8 cellular contexts compared by ENCODE assay signal in the genomic region with DNA sequence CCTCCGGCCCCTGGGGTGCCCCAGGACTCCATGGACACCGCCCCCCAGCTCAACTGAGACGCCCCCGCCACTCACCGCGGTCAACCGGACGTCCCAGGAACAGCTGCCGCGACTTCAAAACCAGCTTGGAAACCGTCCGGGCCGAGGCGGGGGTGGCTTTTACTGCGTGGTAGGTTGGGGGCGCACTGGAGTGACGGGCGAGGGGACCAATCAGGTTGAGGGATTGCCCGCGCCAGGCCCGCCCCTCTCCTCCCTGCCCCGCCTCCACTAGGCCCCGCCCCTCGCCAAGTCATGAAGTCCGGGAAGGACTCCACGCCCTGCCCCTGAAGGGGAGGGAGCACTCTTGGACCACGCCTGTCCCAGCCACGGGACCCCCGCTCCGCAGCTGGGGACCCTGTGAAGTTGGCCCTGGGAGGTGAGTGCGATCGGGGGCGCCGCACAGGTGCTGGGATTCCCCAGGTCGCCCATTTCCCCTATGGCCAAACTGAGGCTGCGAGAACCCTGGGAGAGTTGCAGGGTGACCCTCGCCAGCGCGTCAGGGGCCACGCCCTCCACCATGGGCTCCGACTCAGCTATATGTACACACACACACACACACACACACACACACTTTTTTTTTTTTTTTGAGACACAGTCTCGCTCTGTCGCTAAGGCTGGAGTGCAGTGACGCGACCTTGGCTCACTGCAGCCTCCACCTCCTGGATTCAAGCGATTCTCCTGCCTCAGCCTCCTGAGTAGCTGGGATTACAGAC. TPM values are rescaled to one million over a fixed set of nuclear protein-coding genes. Genes with fewer than 3 reads are reported as not detected.
DNase-seq lines count a peak whose midpoint lies in the region; ATAC-seq and TF ChIP-seq lines count a peak whose summit lies in the region.

A gene with protein sequence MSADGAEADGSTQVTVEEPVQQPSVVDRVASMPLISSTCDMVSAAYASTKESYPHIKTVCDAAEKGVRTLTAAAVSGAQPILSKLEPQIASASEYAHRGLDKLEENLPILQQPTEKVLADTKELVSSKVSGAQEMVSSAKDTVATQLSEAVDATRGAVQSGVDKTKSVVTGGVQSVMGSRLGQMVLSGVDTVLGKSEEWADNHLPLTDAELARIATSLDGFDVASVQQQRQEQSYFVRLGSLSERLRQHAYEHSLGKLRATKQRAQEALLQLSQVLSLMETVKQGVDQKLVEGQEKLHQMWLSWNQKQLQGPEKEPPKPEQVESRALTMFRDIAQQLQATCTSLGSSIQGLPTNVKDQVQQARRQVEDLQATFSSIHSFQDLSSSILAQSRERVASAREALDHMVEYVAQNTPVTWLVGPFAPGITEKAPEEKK (minus strand): TSS at position 134 of the 752 bp plus-strand sequence. CDS start 6,273 bp downstream, outside the sequence.

- intact Hi-C loops in natural killer cell (cut with micrococcal nuclease), result no loop called here

- H3K9ac ChIP-seq in BLaER1, result peak within 1 kb of the TSS; percentile 91

- H3K9me3 Mint-ChIP-seq in activated T-helper 17 cell treated with anti-CD3 and anti-CD28 coated beads, Interleukin-2, amount 50 U/mL, for 72 hours, result no peaks in the 10 kb centered on the region
- H3K9me3 Mint-ChIP-seq in natural killer cell, result no peaks in the 10 kb centered on the region
- no peaks in the 10 kb centered on the region for H3K9me3 Mint-ChIP-seq in stimulated activated naive B cell treated with anti-CD40 and anti-IgM and Interleukin-4, amounts not matched to agents 10 μg/mL and 1 μg/mL and 100 μg/mL, for 72 hours

- peaks cover 2% of the 10 kb centered on the region for H3K27me3 Mint-ChIP-seq in activated T-helper 17 cell treated with anti-CD3 and anti-CD28 coated beads, Interleukin-2, amount 50 U/mL, for 72 hours
- H3K27me3 Mint-ChIP-seq in natural killer cell (ENCODE audit: low read depth in 2 of 2), result no peaks in the 10 kb centered on the region
- no peaks in the 10 kb centered on the region for H3K27me3 Mint-ChIP-seq in stimulated activated naive B cell treated with anti-CD40 and anti-IgM and Interleukin-4, amounts not matched to agents 10 μg/mL and 1 μg/mL and 100 μg/mL, for 72 hours

- peak; percentile 94 for DNase-seq in RWPE2 (ENCODE audit: low spot score)
- peak; percentile 94 for DNase-seq in fibroblast of mammary gland (ENCODE audit: low read depth)
- peak; percentile 89 for DNase-seq in natural killer cell
- DNase-seq in stimulated activated naive B cell treated with anti-CD40 and anti-IgM and Interleukin-4, amounts not matched to agents 10 μg/mL and 1 μg/mL and 100 μg/mL, for 72 hours, result peak; percentile 86

- TF ChIP-seq CTCF in RWPE2 (IDR thresholded peaks at IDR 0.05; ENCODE audit: poor library complexity, severe bottlenecking), result no peak
- TF ChIP-seq CTCF in fibroblast of mammary gland (conservative IDR thresholded peaks at IDR 0.05; ENCODE audit: control insufficient read depth, insufficient read depth, low read depth, low read length), result no peak
- TF ChIP-seq CTCF in natural killer cell (IDR thresholded peaks at IDR 0.05), result no peak

- peak within 1 kb of the TSS; percentile 85 for H3K27ac ChIP-seq in BLaER1
- peak within 1 kb of the TSS; percentile 87 for H3K27ac ChIP-seq in RWPE2 (ENCODE audit: poor library complexity, severe bottlenecking)

- H3K4me1 Mint-ChIP-seq in activated T-helper 17 cell treated with anti-CD3 and anti-CD28 coated beads, Interleukin-2, amount 50 U/mL, for 72 hours, result peaks cover 10% of the 10 kb centered on the region
- H3K4me1 Mint-ChIP-seq in natural killer cell, result peaks cover 6 to 11% of the 10 kb centered on the region in 2 donors
- H3K4me1 Mint-ChIP-seq in stimulated activated naive B cell treated with anti-CD40 and anti-IgM and Interleukin-4, amounts not matched to agents 10 μg/mL and 1 μg/mL and 100 μg/mL, for 72 hours, result peaks cover 19 to 39% of the 10 kb centered on the region in 2 donors

- H3K9me3 ChIP-seq in BLaER1 (no peaks in the 10 kb centered on the region), RWPE2 (ENCODE audit: severe bottlenecking) (no peaks in the 10 kb centered on the region)

- H3K36me3 Mint-ChIP-seq in activated T-helper 17 cell treated with anti-CD3 and anti-CD28 coated beads, Interleukin-2, amount 50 U/mL, for 72 hours (ENCODE audit: low read depth), result no peaks in the 10 kb centered on the region
- H3K36me3 Mint-ChIP-seq in natural killer cell, result no peaks in the 10 kb centered on the region
- peaks cover 3 to 11% of the 10 kb centered on the region in 2 donors for H3K36me3 Mint-ChIP-seq in stimulated activated naive B cell treated with anti-CD40 and anti-IgM and Interleukin-4, amounts not matched to agents 10 μg/mL and 1 μg/mL and 100 μg/mL, for 72 hours

- H3K4me3 ChIP-seq in BLaER1 (peak within 1 kb of the TSS; percentile 86), RWPE2 (ENCODE audit: severe bottlenecking) (peak within 1 kb of the TSS; percentile 54), fibroblast of mammary gland (ENCODE audit: control insufficient read depth, low read depth, low read length) (peak within 1 kb of the TSS; percentile 73)

- H3K27me3 ChIP-seq in BLaER1, result no peaks in the 10 kb centered on the region
- no peaks in the 10 kb centered on the region for H3K27me3 ChIP-seq in RWPE2 (ENCODE audit: insufficient read depth, poor library complexity, severe bottlenecking)

- ATAC-seq in GM19043 (IDR thresholded peaks at IDR 0.05; ENCODE audit: low read depth, unreplicated experiment) (peak; percentile 58), HG03520 (IDR thresholded peaks at IDR 0.05; ENCODE audit: unreplicated experiment) (peak; percentile 55), RWPE2 (ENCODE audit: low read depth) (peak; percentile 82), natural killer cell (peak; percentile 95 to 97 (median 96))
- peak; percentile 92 for ATAC-seq in activated T-helper 17 cell treated with anti-CD3 and anti-CD28 coated beads, Interleukin-2, amount 50 U/mL, for 72 hours (replicated peaks)
- ATAC-seq in stimulated activated naive B cell treated with anti-CD40 and anti-IgM and Interleukin-4, amounts not matched to agents 10 μg/mL and 1 μg/mL and 100 μg/mL, for 72 hours (replicated peaks), result peak; percentile 85 to 90

- peak within 1 kb of the TSS; percentile 81 for H3K4me3 Mint-ChIP-seq in activated T-helper 17 cell treated with anti-CD3 and anti-CD28 coated beads, Interleukin-2, amount 50 U/mL, for 72 hours
- peak within 1 kb of the TSS; percentile 81 for H3K4me3 Mint-ChIP-seq in natural killer cell
- peak within 1 kb of the TSS; percentile 85 to 89 for H3K4me3 Mint-ChIP-seq in stimulated activated naive B cell treated with anti-CD40 and anti-IgM and Interleukin-4, amounts not matched to agents 10 μg/mL and 1 μg/mL and 100 μg/mL, for 72 hours

- peak within 1 kb of the TSS; percentile 95 for H3K4me2 ChIP-seq in BLaER1

- peaks cover 34% of the 10 kb centered on the region for H4K20me1 ChIP-seq in BLaER1

- peaks cover 9% of the 10 kb centered on the region for H3K36me3 ChIP-seq in BLaER1
- H3K36me3 ChIP-seq in RWPE2 (ENCODE audit: low read depth), result peaks cover 11% of the 10 kb centered on the region; the same call in 1 of the 2 replicates

- H3K27ac Mint-ChIP-seq in activated T-helper 17 cell treated with anti-CD3 and anti-CD28 coated beads, Interleukin-2, amount 50 U/mL, for 72 hours, result peak within 1 kb of the TSS; percentile 44
- H3K27ac Mint-ChIP-seq in natural killer cell, result peak within 1 kb of the TSS; percentile 69 to 73
- peak within 1 kb of the TSS; percentile 90 for H3K27ac Mint-ChIP-seq in stimulated activated naive B cell treated with anti-CD40 and anti-IgM and Interleukin-4, amounts not matched to agents 10 μg/mL and 1 μg/mL and 100 μg/mL, for 72 hours

- peaks cover 85% of the 10 kb centered on the region for H3K4me1 ChIP-seq in BLaER1
- peaks cover 6% of the 10 kb centered on the region for H3K4me1 ChIP-seq in RWPE2 (ENCODE audit: insufficient read depth, poor library complexity, severe bottlenecking)

RNA-seq across cellular contexts. Expression of the gene that starts here (rescaled TPM):
- total RNA-seq in activated T-helper 17 cell treated with anti-CD3 and anti-CD28 coated beads, Interleukin-2, amount 50 U/mL, for 72 hours, result 10 to 100 TPM; 46.4 to 56.7 TPM
- 10 to 100 TPM; 26.6 to 28.7 (median 28.3) TPM for total RNA-seq in natural killer cell

Comparison
In these comparisons a context has a peak if more than half of its experiments do, and no peak if none do; other contexts are left out.
1. Peak in every context shown above with its lines: DNase-seq, ATAC-seq, H3K4me3 ChIP-seq and H3K27ac ChIP-seq.